8 cellular contexts compared by ENCODE assay signal in the genomic region with DNA sequence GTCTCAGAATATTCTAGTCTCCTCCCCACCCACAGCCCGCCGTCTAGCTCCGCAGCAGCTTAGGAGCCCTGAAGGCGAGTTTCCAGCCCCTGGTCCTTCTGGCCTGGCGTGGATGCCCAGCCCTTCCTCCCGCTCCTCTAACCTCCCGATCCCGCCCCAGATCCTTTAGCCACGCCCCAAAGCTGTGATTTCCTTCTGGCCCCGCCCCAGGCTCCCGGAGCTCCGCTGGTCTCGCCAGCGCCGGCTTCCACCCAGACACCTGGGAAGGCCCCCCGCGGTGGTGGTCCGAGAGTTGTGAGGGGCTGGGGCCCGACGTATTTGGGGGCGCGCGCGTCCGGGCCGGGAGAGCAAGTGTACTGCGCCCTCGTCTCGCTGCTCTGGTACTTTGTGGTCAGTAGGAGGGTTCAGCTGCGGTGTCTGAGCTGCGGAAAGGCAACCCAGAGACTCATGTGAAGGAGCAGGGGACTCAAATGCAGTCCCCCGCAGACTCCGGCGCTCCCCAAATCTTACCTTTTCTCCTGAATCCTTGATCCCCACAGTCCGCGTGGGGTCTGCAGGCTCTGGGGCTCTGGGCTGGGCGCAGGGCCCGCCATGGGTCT. TPM values are rescaled to one million over a fixed set of nuclear protein-coding genes. Genes with fewer than 3 reads are reported as not detected.
DNase-seq lines count a peak whose midpoint lies in the region; ATAC-seq and TF ChIP-seq lines count a peak whose summit lies in the region.

A gene (minus strand): TSS at position 114 of the 599 bp plus-strand sequence. CDS start 2,374 bp downstream, outside the sequence.

- no peak for TF ChIP-seq POLR2A in lower leg skin (IDR thresholded peaks at IDR 0.05)

- TF ChIP-seq CTCF in WERI-Rb-1 (IDR thresholded peaks at IDR 0.05; ENCODE audit: low read depth, low read length) = no peak
- TF ChIP-seq CTCF in lower leg skin (IDR thresholded peaks at IDR 0.05) = no peak

- DNase-seq in activated CD8-positive, alpha-beta memory T cell treated with anti-CD3 and anti-CD28 coated beads for 24 hours = peak; percentile 72
- no peak for DNase-seq in activated CD8-positive, alpha-beta memory T cell treated with anti-CD3 and anti-CD28 coated beads, Interleukin-2, amount 50 U/mL, for 48 hours
- DNase-seq in WERI-Rb-1 (no peak), lower leg skin (ENCODE audit: low spot score in 2 of 2) (peak; percentile 67 to 95)
- peak in 5 of 6 experiments; percentile 17 to 35 (median 28) for DNase-seq in stimulated activated naive CD4-positive, alpha-beta T cell (lab: John Stamatoyannopoulos, UW)

- peak within 1 kb of the TSS; percentile 52 for H3K4me3 ChIP-seq in WERI-Rb-1 (ENCODE audit: low read depth, low read length)
- peak within 1 kb of the TSS; percentile 36 for H3K4me3 ChIP-seq in ectodermal cell (ENCODE audit: insufficient read depth, low read depth, low read length)
- peak within 1 kb of the TSS; percentile 13 for H3K4me3 ChIP-seq in lower leg skin (ENCODE audit: low read depth, poor library complexity, severe bottlenecking)

- H3K36me3 ChIP-seq in WERI-Rb-1 (no peaks in the 10 kb centered on the region), ectodermal cell (ENCODE audit: control insufficient read depth, insufficient read depth, low read length) (no peaks in the 10 kb centered on the region)

- WGBS in ectodermal cell, 2 experiments = 15 to 16% methylated on average over 38 of the region's 38 CpGs
- WGBS in lower leg skin, 2 donors = 3 to 4% methylated on average over 21 to 31 of the region's 38 CpGs

- peaks cover 12% of the 10 kb centered on the region for H3K4me1 ChIP-seq in ectodermal cell (ENCODE audit: control insufficient read depth, insufficient read depth, low read length)

- no peaks in the 10 kb centered on the region for H3K9me3 ChIP-seq in WERI-Rb-1 (ENCODE audit: severe bottlenecking)
- H3K9me3 ChIP-seq in ectodermal cell (ENCODE audit: control insufficient read depth, low read length) = no peaks in the 10 kb centered on the region

- intact Hi-C loops in lower leg skin (cut with DNase I; ENCODE audit: low total_unique reads) = no loop called here

- H3K27ac ChIP-seq in WERI-Rb-1 = no peak within 1 kb of the TSS
- no peak within 1 kb of the TSS for H3K27ac ChIP-seq in ectodermal cell (ENCODE audit: insufficient read depth, low read depth, low read length, poor library complexity, severe bottlenecking)

- H3K27me3 ChIP-seq in WERI-Rb-1 (ENCODE audit: insufficient read depth, low read depth, severe bottlenecking) (no peaks in the 10 kb centered on the region), ectodermal cell (ENCODE audit: control insufficient read depth, insufficient read depth, low read length, poor library complexity, severe bottlenecking) (peaks cover 66% of the 10 kb centered on the region)

- ATAC-seq in HG03565 (IDR thresholded peaks at IDR 0.05; ENCODE audit: unreplicated experiment) (no peak), GM21786 (IDR thresholded peaks at IDR 0.05; ENCODE audit: unreplicated experiment) (no peak)

RNA-seq across cellular contexts. Expression of the gene that starts here (rescaled TPM):
- 1.6 TPM for polyA plus RNA-seq in ectodermal cell (2013, experiment 1 of 4)
- 1.8 TPM for polyA plus RNA-seq in ectodermal cell (2013, experiment 2 of 4)
- polyA plus RNA-seq in ectodermal cell (2013, experiment 3 of 4) = 1.9 TPM
- 2.6 TPM for polyA plus RNA-seq in ectodermal cell (2013, experiment 4 of 4)
- 1 to 10 TPM; 1.0 to 8.8 (median 2.2) TPM for total RNA-seq in lower leg skin

Comparison
In these comparisons a context has a peak if more than half of its experiments do, and no peak if none do; other contexts are left out.
1. DNase-seq: peak in activated CD8-positive, alpha-beta memory T cell treated with anti-CD3 and anti-CD28 coated beads for 24 hours (single experiment), lower leg skin (2 of 2) and stimulated activated naive CD4-positive, alpha-beta T cell (5 of 6); none in activated CD8-positive, alpha-beta memory T cell treated with anti-CD3 and anti-CD28 coated beads, Interleukin-2, amount 50 U/mL, for 48 hours (single experiment) and WERI-Rb-1 (single experiment).
2. Peak in every context shown above with its lines, with median percentiles within 50 percentile points of each other: H3K4me3 ChIP-seq.